In the genomic region with DNA sequence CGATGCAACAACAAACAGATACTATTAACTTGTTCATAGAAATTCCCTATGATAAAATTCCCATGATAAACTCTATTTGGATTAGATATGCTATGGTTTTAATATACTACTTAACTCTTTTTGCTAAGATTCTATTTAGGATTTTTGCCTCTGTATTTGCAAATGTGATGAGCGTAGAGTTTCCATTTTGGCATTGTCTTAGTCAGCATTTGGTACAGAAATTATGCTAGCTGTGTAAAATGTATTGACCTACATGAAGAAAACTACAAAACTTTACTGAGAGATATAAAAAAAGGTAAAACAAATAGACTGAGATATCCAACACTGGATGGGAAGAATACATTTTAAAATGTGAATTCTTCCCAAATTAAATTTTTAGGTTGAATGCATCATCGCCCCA, we compare ENCODE assay signal across 27 cellular contexts.
"Had no signal": no experiment of that assay in that cellular context is flagged by ENCODE, and none has a peak within 500 bp of the region (broad histone marks: within the 10 kb centered on the region; RNA-seq: fewer than 3 reads in every experiment).

No MANE protein-coding gene starts in this region.

- H3K4me3 ChIP-seq: stomach, suprapubic skin, testis, thoracic aorta, thyroid gland, tibial artery, tibial nerve, transverse colon, upper lobe of left lung, upper lobe of right lung, uterus, vagina had no signal

- H3K27me3 ChIP-seq: testis, thyroid gland, tibial artery, tibial nerve, upper lobe of left lung, uterus, vagina had no signal

- H3K27ac ChIP-seq: stomach, suprapubic skin, testis, thoracic aorta, thyroid gland, tibial artery, tibial nerve, transverse colon, upper lobe of left lung, upper lobe of right lung, uterus, vagina had no signal

- FAIRE-seq: urothelium cell line had no signal

- ATAC-seq: stimulated activated effector memory CD8-positive, alpha-beta T cell treated with anti-CD3 and anti-CD28 coated beads, Interleukin-12 subunit alpha, Interleukin-12 subunit beta, amount 100 ng/mL, for 72 hours; stimulated activated memory B cell treated with anti-CD40 and anti-IgM and Interleukin-4, amounts not matched to agents 10 μg/mL and 1 μg/mL and 100 μg/mL, for 72 hours; stimulated activated naive B cell treated with anti-CD40 and anti-IgM and Interleukin-4, amounts not matched to agents 10 μg/mL and 1 μg/mL and 100 μg/mL, for 72 hours; stimulated activated naive CD8-positive, alpha-beta T cell treated with anti-CD3 and anti-CD28 coated beads, Interleukin-15, amount 100 ng/mL, for 72 hours; stimulated activated naive CD8-positive, alpha-beta T cell treated with anti-CD3 and anti-CD28 coated beads, Interleukin-15, Interleukin-2, amounts not matched to agents 100 U/mL and 50 U/mL, for 24 hours; upper lobe of right lung had no signal

- H3K4me1 ChIP-seq: stomach, suprapubic skin, testis, thyroid gland, tibial artery, tibial nerve, transverse colon, upper lobe of left lung, upper lobe of right lung, uterus, vagina had no signal

- DNase-seq: stimulated activated CD4-positive, alpha-beta T cell treated with anti-CD3 and anti-CD28 coated beads, Interleukin-2, amount 100 ng/mL, for 48 hours; stimulated activated CD4-positive, alpha-beta T cell treated with anti-CD3 and anti-CD28 coated beads, Interleukin-4, amount 100 ng/mL, for 1 hour; stimulated activated CD4-positive, alpha-beta T cell treated with anti-CD3 and anti-CD28 coated beads, Interleukin-4, amount 100 ng/mL, for 24 hours; stimulated activated CD4-positive, alpha-beta T cell treated with anti-CD3 and anti-CD28 coated beads, Interleukin-4, amount 100 ng/mL, for 4 hours; stimulated activated CD8-positive, alpha-beta memory T cell treated with anti-CD3 and anti-CD28 coated beads, Interleukin-4, amount 100 ng/mL, for 48 hours; stimulated activated naive B cell treated with anti-CD40 and anti-IgM and Interleukin-4, amounts not matched to agents 10 μg/mL and 1 μg/mL and 100 μg/mL, for 72 hours; stimulated activated naive CD4-positive, alpha-beta T cell; stimulated activated naive CD4-positive, alpha-beta T cell treated with Interleukin-2 at 50 U/mL for 16 hours; stimulated activated naive CD8-positive, alpha-beta T cell treated with anti-CD3 and anti-CD28 coated beads, Interleukin-15, amount 100 ng/mL, for 72 hours; stimulated activated naive CD8-positive, alpha-beta T cell treated with anti-CD3 and anti-CD28 coated beads, Interleukin-15, Interleukin-2, amounts not matched to agents 100 U/mL and 50 U/mL, for 24 hours; stomach; substantia nigra; testis; thyroid gland; tibial artery; transverse colon; trophoblast cell; upper lobe of left lung; upper lobe of right lung; uterus had no signal

- H3K9me3 ChIP-seq: testis, thoracic aorta, thyroid gland, upper lobe of right lung, vagina had no signal

- H3K36me3 ChIP-seq: stomach, suprapubic skin, thoracic aorta, thyroid gland, tibial artery, tibial nerve, transverse colon, upper lobe of left lung, upper lobe of right lung, uterus, vagina had no signal
